ENCODE assay signal across 1 cellular context in the genomic region with DNA sequence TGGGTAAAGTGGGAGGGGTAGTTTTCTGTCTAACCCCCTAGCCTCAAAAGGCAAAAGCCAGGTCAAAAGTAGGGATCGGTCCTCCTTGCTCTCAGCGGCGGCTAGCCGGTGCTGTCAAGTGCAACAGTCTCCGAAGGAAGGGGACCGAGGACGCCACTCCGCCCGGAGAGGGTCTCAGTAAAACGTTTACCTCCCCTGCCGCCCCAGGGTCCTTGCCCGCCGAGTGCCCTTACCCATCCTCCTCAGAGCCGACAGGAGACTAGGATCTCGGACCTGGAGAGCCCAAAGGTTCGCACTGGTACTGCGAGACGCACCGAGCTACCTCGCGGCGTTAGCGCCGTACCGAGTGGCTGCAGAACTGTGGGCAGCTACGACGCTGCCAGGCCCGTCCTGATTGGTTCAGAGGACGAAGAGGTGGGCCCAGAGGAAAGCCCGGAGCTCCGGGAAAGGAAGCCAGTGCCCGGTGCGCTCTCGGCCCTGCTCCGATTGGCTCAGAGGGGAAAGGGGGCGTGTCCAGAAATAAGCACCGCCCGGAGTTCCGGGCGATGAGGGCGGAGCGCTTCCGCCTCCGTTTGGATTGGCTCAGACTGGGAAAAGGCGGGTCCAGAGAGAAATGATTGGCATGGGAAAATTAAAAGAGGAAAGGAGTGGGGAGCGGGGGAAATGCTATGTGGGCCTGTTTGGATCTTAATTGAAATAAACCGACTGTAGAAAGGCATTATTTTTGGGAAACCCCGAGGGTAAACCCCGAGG.
TF ChIP-seq lines count a peak whose summit lies in the region.

A gene with protein sequence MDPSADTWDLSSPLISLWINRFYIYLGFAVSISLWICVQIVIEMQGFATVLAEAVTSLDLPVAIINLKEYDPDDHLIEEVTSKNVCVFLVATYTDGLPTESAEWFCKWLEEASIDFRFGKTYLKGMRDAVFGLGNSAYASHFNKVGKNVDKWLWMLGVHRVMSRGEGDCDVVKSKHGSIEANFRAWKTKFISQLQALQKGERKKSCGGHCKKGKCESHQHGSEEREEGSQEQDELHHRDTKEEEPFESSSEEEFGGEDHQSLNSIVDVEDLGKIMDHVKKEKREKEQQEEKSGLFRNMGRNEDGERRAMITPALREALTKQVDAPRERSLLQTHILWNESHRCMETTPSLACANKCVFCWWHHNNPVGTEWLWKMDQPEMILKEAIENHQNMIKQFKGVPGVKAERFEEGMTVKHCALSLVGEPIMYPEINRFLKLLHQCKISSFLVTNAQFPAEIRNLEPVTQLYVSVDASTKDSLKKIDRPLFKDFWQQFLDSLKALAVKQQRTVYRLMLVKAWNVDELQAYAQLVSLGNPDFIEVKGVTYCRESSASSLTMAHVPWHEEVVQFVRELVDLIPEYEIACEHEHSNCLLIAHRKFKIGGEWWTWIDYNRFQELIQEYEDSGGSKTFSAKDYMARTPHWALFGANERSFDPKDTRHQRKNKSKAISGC (minus strand): TSS at position 362 of the 753 bp plus-strand sequence. CDS start 125 bp downstream, at position 237.

TF ChIP-seq in GM12878, 131 proteins besides CTCF, POLR2A, EP300 and RAD21 (continued from another document):
- TF ChIP-seq, protein P1, sequence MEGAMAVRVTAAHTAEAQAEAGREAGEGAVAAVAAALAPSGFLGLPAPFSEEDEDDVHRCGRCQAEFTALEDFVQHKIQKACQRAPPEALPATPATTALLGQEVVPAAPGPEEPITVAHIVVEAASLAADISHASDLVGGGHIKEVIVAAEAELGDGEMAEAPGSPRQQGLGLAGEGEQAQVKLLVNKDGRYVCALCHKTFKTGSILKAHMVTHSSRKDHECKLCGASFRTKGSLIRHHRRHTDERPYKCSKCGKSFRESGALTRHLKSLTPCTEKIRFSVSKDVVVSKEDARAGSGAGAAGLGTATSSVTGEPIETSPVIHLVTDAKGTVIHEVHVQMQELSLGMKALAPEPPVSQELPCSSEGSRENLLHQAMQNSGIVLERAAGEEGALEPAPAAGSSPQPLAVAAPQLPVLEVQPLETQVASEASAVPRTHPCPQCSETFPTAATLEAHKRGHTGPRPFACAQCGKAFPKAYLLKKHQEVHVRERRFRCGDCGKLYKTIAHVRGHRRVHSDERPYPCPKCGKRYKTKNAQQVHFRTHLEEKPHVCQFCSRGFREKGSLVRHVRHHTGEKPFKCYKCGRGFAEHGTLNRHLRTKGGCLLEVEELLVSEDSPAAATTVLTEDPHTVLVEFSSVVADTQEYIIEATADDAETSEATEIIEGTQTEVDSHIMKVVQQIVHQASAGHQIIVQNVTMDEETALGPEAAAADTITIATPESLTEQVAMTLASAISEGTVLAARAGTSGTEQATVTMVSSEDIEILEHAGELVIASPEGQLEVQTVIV (IDR thresholded peaks at IDR 0.05; ENCODE audit: borderline replicate concordance, partially characterized antibody): peak; percentile 70
- TF ChIP-seq, protein P2, sequence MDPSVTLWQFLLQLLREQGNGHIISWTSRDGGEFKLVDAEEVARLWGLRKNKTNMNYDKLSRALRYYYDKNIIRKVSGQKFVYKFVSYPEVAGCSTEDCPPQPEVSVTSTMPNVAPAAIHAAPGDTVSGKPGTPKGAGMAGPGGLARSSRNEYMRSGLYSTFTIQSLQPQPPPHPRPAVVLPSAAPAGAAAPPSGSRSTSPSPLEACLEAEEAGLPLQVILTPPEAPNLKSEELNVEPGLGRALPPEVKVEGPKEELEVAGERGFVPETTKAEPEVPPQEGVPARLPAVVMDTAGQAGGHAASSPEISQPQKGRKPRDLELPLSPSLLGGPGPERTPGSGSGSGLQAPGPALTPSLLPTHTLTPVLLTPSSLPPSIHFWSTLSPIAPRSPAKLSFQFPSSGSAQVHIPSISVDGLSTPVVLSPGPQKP (IDR thresholded peaks at IDR 0.05; ENCODE audit: low read depth, low read length): peak; percentile 58; the same call in 1 of the 2 replicates
- TF ChIP-seq CBFB (IDR thresholded peaks at IDR 0.05; ENCODE audit: low read depth) (peak; percentile 51; the same call in 1 of the 2 replicates), MXI1 (IDR thresholded peaks at IDR 0.05; ENCODE audit: low read depth, low read length) (peak; percentile 81), NBN (IDR thresholded peaks at IDR 0.05) (peak; percentile 42; the same call in 1 of the 2 replicates), SRF (IDR thresholded peaks at IDR 0.05; ENCODE audit: low read depth in 2 of 2, low read length in 2 of 2) (peak in 1 of 2 experiments; percentile 69; a peak in 2 of 4 replicates), RELA (IDR thresholded peaks at IDR 0.05; ENCODE audit: borderline replicate concordance, partially characterized antibody) (peak; percentile 27), POLR2AphosphoS2 (IDR thresholded peaks at IDR 0.05; ENCODE audit: low read depth, low read length) (peak; percentile 67; the same call in 1 of the 2 replicates), YY1 (IDR thresholded peaks at IDR 0.05; ENCODE audit: low read depth, low read length) (0 out of 2 replicates have a peak, but pooled peaks have one; percentile 7), RFX5 (IDR thresholded peaks at IDR 0.05; ENCODE audit: low read depth, low read length) (peak; percentile 65; the same call in 1 of the 2 replicates), CREB1 (IDR thresholded peaks at IDR 0.05; ENCODE audit: low read depth) (peak; percentile 78), SMAD5 (IDR thresholded peaks at IDR 0.05; ENCODE audit: low read depth) (peak; percentile 86), ZNF384 (IDR thresholded peaks at IDR 0.05; ENCODE audit: borderline replicate concordance, low read depth, low read length) (0 out of 2 replicates have a peak, but pooled peaks have one; percentile 4), POLR2AphosphoS5 (IDR thresholded peaks at IDR 0.05; ENCODE audit: low read length) (peak; percentile 93), GABPA (IDR thresholded peaks at IDR 0.05; ENCODE audit: low read depth) (peak; percentile 84), CHD2 (IDR thresholded peaks at IDR 0.05; ENCODE audit: borderline replicate concordance, low read depth, low read length) (peak; percentile 75), POU2F2 (IDR thresholded peaks at IDR 0.05; ENCODE audit: borderline replicate concordance, low read depth, low read length) (0 out of 3 replicates have a peak, but pooled peaks have one; percentile 16), PML (IDR thresholded peaks at IDR 0.05; ENCODE audit: low read length) (0 out of 2 replicates have a peak, but pooled peaks have one; percentile 54), CREM (IDR thresholded peaks at IDR 0.05; ENCODE audit: low read depth) (peak; percentile 63; the same call in 1 of the 2 replicates), IRF4 (IDR thresholded peaks at IDR 0.05; ENCODE audit: low read depth, low read length) (0 out of 2 replicates have a peak, but pooled peaks have one; percentile 5), SP1 (IDR thresholded peaks at IDR 0.05; ENCODE audit: low read depth, low read length) (peak; percentile 90)
- TF ChIP-seq, protein P3, sequence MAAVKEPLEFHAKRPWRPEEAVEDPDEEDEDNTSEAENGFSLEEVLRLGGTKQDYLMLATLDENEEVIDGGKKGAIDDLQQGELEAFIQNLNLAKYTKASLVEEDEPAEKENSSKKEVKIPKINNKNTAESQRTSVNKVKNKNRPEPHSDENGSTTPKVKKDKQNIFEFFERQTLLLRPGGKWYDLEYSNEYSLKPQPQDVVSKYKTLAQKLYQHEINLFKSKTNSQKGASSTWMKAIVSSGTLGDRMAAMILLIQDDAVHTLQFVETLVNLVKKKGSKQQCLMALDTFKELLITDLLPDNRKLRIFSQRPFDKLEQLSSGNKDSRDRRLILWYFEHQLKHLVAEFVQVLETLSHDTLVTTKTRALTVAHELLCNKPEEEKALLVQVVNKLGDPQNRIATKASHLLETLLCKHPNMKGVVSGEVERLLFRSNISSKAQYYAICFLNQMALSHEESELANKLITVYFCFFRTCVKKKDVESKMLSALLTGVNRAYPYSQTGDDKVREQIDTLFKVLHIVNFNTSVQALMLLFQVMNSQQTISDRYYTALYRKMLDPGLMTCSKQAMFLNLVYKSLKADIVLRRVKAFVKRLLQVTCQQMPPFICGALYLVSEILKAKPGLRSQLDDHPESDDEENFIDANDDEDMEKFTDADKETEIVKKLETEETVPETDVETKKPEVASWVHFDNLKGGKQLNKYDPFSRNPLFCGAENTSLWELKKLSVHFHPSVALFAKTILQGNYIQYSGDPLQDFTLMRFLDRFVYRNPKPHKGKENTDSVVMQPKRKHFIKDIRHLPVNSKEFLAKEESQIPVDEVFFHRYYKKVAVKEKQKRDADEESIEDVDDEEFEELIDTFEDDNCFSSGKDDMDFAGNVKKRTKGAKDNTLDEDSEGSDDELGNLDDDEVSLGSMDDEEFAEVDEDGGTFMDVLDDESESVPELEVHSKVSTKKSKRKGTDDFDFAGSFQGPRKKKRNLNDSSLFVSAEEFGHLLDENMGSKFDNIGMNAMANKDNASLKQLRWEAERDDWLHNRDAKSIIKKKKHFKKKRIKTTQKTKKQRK (IDR thresholded peaks at IDR 0.05; ENCODE audit: low read depth, low read length): peak; percentile 68
- TF ChIP-seq, protein P4, sequence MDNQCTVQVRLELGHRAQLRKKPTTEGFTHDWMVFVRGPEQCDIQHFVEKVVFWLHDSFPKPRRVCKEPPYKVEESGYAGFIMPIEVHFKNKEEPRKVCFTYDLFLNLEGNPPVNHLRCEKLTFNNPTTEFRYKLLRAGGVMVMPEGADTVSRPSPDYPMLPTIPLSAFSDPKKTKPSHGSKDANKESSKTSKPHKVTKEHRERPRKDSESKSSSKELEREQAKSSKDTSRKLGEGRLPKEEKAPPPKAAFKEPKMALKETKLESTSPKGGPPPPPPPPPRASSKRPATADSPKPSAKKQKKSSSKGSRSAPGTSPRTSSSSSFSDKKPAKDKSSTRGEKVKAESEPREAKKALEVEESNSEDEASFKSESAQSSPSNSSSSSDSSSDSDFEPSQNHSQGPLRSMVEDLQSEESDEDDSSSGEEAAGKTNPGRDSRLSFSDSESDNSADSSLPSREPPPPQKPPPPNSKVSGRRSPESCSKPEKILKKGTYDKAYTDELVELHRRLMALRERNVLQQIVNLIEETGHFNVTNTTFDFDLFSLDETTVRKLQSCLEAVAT (IDR thresholded peaks at IDR 0.05): peak; percentile 23; the same call in 1 of the 2 replicates
- TF ChIP-seq, protein P5, sequence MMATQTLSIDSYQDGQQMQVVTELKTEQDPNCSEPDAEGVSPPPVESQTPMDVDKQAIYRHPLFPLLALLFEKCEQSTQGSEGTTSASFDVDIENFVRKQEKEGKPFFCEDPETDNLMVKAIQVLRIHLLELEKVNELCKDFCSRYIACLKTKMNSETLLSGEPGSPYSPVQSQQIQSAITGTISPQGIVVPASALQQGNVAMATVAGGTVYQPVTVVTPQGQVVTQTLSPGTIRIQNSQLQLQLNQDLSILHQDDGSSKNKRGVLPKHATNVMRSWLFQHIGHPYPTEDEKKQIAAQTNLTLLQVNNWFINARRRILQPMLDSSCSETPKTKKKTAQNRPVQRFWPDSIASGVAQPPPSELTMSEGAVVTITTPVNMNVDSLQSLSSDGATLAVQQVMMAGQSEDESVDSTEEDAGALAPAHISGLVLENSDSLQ (IDR thresholded peaks at IDR 0.05): peak; percentile 99
- TF ChIP-seq, protein P6, sequence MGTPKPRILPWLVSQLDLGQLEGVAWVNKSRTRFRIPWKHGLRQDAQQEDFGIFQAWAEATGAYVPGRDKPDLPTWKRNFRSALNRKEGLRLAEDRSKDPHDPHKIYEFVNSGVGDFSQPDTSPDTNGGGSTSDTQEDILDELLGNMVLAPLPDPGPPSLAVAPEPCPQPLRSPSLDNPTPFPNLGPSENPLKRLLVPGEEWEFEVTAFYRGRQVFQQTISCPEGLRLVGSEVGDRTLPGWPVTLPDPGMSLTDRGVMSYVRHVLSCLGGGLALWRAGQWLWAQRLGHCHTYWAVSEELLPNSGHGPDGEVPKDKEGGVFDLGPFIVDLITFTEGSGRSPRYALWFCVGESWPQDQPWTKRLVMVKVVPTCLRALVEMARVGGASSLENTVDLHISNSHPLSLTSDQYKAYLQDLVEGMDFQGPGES (IDR thresholded peaks at IDR 0.05): peak; percentile 67; the same call in 1 of the 2 replicates
- TF ChIP-seq, protein P7, sequence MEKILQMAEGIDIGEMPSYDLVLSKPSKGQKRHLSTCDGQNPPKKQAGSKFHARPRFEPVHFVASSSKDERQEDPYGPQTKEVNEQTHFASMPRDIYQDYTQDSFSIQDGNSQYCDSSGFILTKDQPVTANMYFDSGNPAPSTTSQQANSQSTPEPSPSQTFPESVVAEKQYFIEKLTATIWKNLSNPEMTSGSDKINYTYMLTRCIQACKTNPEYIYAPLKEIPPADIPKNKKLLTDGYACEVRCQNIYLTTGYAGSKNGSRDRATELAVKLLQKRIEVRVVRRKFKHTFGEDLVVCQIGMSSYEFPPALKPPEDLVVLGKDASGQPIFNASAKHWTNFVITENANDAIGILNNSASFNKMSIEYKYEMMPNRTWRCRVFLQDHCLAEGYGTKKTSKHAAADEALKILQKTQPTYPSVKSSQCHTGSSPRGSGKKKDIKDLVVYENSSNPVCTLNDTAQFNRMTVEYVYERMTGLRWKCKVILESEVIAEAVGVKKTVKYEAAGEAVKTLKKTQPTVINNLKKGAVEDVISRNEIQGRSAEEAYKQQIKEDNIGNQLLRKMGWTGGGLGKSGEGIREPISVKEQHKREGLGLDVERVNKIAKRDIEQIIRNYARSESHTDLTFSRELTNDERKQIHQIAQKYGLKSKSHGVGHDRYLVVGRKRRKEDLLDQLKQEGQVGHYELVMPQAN (conservative IDR thresholded peaks at IDR 0.05): peak; percentile 88
- TF ChIP-seq, protein P8, sequence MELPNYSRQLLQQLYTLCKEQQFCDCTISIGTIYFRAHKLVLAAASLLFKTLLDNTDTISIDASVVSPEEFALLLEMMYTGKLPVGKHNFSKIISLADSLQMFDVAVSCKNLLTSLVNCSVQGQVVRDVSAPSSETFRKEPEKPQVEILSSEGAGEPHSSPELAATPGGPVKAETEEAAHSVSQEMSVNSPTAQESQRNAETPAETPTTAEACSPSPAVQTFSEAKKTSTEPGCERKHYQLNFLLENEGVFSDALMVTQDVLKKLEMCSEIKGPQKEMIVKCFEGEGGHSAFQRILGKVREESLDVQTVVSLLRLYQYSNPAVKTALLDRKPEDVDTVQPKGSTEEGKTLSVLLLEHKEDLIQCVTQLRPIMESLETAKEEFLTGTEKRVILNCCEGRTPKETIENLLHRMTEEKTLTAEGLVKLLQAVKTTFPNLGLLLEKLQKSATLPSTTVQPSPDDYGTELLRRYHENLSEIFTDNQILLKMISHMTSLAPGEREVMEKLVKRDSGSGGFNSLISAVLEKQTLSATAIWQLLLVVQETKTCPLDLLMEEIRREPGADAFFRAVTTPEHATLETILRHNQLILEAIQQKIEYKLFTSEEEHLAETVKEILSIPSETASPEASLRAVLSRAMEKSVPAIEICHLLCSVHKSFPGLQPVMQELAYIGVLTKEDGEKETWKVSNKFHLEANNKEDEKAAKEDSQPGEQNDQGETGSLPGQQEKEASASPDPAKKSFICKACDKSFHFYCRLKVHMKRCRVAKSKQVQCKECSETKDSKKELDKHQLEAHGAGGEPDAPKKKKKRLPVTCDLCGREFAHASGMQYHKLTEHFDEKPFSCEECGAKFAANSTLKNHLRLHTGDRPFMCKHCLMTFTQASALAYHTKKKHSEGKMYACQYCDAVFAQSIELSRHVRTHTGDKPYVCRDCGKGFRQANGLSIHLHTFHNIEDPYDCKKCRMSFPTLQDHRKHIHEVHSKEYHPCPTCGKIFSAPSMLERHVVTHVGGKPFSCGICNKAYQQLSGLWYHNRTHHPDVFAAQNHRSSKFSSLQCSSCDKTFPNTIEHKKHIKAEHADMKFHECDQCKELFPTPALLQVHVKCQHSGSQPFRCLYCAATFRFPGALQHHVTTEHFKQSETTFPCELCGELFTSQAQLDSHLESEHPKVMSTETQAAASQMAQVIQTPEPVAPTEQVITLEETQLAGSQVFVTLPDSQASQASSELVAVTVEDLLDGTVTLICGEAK (IDR thresholded peaks at IDR 0.05; ENCODE audit: borderline replicate concordance): peak; percentile 85; the same call in 1 of the 2 replicates
